8 cellular contexts compared by ENCODE assay signal in genomic region chr6:43774776-43775583, GRCh38. TPM values are rescaled to one million over a fixed set of nuclear protein-coding genes. Genes with fewer than 3 reads are reported as not detected.
A peak's percentile ranks its signal among the peaks of the same experiment; 100 is the strongest.
DNase-seq lines count a peak whose midpoint lies in the region; ATAC-seq and TF ChIP-seq lines count a peak whose summit lies in the region.

No MANE protein-coding gene starts in this region.

- H3K4me3 ChIP-seq in OCI-LY7 (ENCODE audit: low read depth, low read length, poor library complexity, severe bottlenecking) (no peak overlapping the region), neural cell (ENCODE audit: low read length) (no peak overlapping the region), thyroid gland (replicated peaks in 1 of 3) (peak overlapping the region in 2 of 3 donors; percentile 83 to 100)

- H3K9ac ChIP-seq in neural cell (ENCODE audit: low read length): peak overlapping the region; percentile 38

- H3K9me2 ChIP-seq in OCI-LY7 (ENCODE audit: insufficient read depth, low read length) (no peaks in the 10 kb centered on the region), neural cell (ENCODE audit: insufficient read depth, low read length) (no peaks in the 10 kb centered on the region)

- no peak for ATAC-seq in GM19328 (IDR thresholded peaks at IDR 0.05; ENCODE audit: unreplicated experiment)

- H3K4me1 ChIP-seq in OCI-LY7 (ENCODE audit: insufficient read depth, low read length, poor library complexity, severe bottlenecking) (peaks cover 43% of the 10 kb centered on the region), thyroid gland (peaks cover 44 to 52% of the 10 kb centered on the region in 2 donors)

- 20 to 30% methylated on average over 7 to 17 of the region's 17 CpGs for WGBS in thyroid gland, 2 donors

- no peak for TF ChIP-seq EP300 in neural cell (conservative IDR thresholded peaks at IDR 0.05; ENCODE audit: poor library complexity, severe bottlenecking)

- H3K9me3 ChIP-seq in OCI-LY7 (ENCODE audit: low read length) (no peaks in the 10 kb centered on the region), neural cell (ENCODE audit: low read length) (no peaks in the 10 kb centered on the region), thyroid gland (no peaks in the 10 kb centered on the region)

- POLR2A ChIA-PET in OCI-LY7 (lab: Charles Lee): interaction anchor here (0.9 to 1.1 kb wide), 2 partner anchors 99 to 105 kb away, joined by 3 read pairs; no protein-coding TSS in a partner anchor

- TF ChIP-seq CTCF in OCI-LY7 (conservative IDR thresholded peaks at IDR 0.05; ENCODE audit: low read length): peak; percentile 82
- peak; percentile 72 for TF ChIP-seq CTCF in neural cell (IDR thresholded peaks at IDR 0.05; ENCODE audit: poor library complexity, severe bottlenecking)
- peak; percentile 76 to 93 (median 89) for TF ChIP-seq CTCF in thyroid gland (IDR thresholded peaks at IDR 0.05)

- H3K4me2 ChIP-seq in OCI-LY7 (ENCODE audit: low read length) (0 out of 2 replicates have a peak overlapping the region, but pooled peaks have one; percentile 95), neural cell (ENCODE audit: low read length) (no peak overlapping the region)

- H3K36me3 ChIP-seq in OCI-LY7 (ENCODE audit: insufficient read depth, low read length) (peaks cover 29% of the 10 kb centered on the region), neural cell (ENCODE audit: insufficient read depth, low read length) (no peaks in the 10 kb centered on the region), thyroid gland (peaks cover 49 to 61% of the 10 kb centered on the region in 2 donors)

- intact Hi-C loops in OCI-LY7 (cut with micrococcal nuclease; ENCODE audit: unreplicated experiment) (loop anchor here (10.0 kb wide), 1 partner anchor 450 kb away; the partner anchor contains the start of gene SLC29A1), thyroid gland (cut with DNase I) (loop anchor here (5.0 kb wide), 1 partner anchor 227 kb away; no protein-coding TSS in a partner anchor)

- BruUV-seq in OCI-LY7 (replicated peaks; lab: Mats Ljungman, UMichigan): no TSS peak

- H2AFZ ChIP-seq in OCI-LY7 (ENCODE audit: low read length) (no peak overlapping the region), neural cell (ENCODE audit: low read depth, low read length) (peak overlapping the region; percentile 23)

- DNase-seq in AG20443 (ENCODE audit: low spot score) (peak; percentile 93), GM19238 (ENCODE audit: insufficient read length, low spot score) (peak; percentile 83), OCI-LY7 (ENCODE audit: low spot score) (peak; percentile 57), activated T-helper 1 cell treated with Interleukin-2 at 50 U/mL for 16 hours (ENCODE audit: low read depth) (peak; percentile 28), fibroblast of gingiva (ENCODE audit: low read depth) (peak; percentile 74), thyroid gland (peak; percentile 83 to 84)

- peak; percentile 52 for TF ChIP-seq RAD21 in neural cell (conservative IDR thresholded peaks at IDR 0.05)

- CTCF ChIA-PET in OCI-LY7 (lab: Charles Lee; ENCODE audit: unreplicated experiment): no interaction called here

- no peaks in the 10 kb centered on the region for H4K20me1 ChIP-seq in OCI-LY7 (ENCODE audit: insufficient read depth, low read length)
- H4K20me1 ChIP-seq in neural cell (ENCODE audit: insufficient read depth): no peaks in the 10 kb centered on the region

- H3K79me2 ChIP-seq in OCI-LY7 (ENCODE audit: insufficient read depth, low read depth, low read length): no peaks in the 10 kb centered on the region; the same call in 1 of the 2 replicates
- H3K79me2 ChIP-seq in neural cell (replicated peaks; ENCODE audit: insufficient read depth, low read length): peaks cover 13% of the 10 kb centered on the region

- peaks cover 27% of the 10 kb centered on the region for H3K27me3 ChIP-seq in neural cell (ENCODE audit: insufficient read depth, low read depth, low read length)
- no peaks in the 10 kb centered on the region for H3K27me3 ChIP-seq in thyroid gland

- no peaks in the 10 kb centered on the region for H3F3A ChIP-seq in neural cell (ENCODE audit: insufficient read depth, low read length, poor library complexity, severe bottlenecking)

- H3K27ac ChIP-seq in OCI-LY7 (ENCODE audit: low read depth, low read length, poor library complexity, severe bottlenecking): no peak overlapping the region
- no peak overlapping the region for H3K27ac ChIP-seq in neural cell (ENCODE audit: low read length)
- peak overlapping the region; percentile 93 to 98 (median 93) for H3K27ac ChIP-seq in thyroid gland

- TF ChIP-seq POLR2A in thyroid gland (IDR thresholded peaks at IDR 0.05): peak in 1 of 2 donors; percentile 73

TF ChIP-seq in neural cell, 6 proteins besides CTCF, POLR2A, EP300 and RAD21:
- TF ChIP-seq POLR2AphosphoS5 (IDR thresholded peaks at IDR 0.05) (no peak), REST (IDR thresholded peaks at IDR 0.05; ENCODE audit: borderline replicate concordance) (no peak), MXI1 (conservative IDR thresholded peaks at IDR 0.05; ENCODE audit: poor library complexity, severe bottlenecking) (no peak), SMC3 (conservative IDR thresholded peaks at IDR 0.05; ENCODE audit: poor library complexity) (peak; percentile 69)

RNA-seq across cellular contexts. Expression of gene VEGFA, which starts 5.0 kb away (rescaled TPM):
- total RNA-seq in OCI-LY7 (2014; rRNA removed; shearing (Covaris generic)): 59.7 and 66.3 TPM in 2 replicates
- total RNA-seq in OCI-LY7 (2022) (64.5 and 88.5 TPM in 2 replicates), thyroid gland (1,000 to 10,000 TPM in 1 of 4 donors, 100 to 1,000 TPM in 3; 510 to 1,437 (median 630) TPM)
- polyA plus RNA-seq in neural cell: 7.3 and 7.4 TPM in 2 replicates
- 4.1 and 4.9 TPM in 2 replicates for polyA minus RNA-seq in neural cell

Comparison
In these comparisons a context has a peak if more than half of its experiments do, and no peak if none do; other contexts are left out.
1. DNase-seq: peak in every context shown above with its lines; median percentile 93 in AG20443; 84 in thyroid gland; 83 in GM19238; 74 in fibroblast of gingiva; 57 in OCI-LY7; 28 in activated T-helper 1 cell treated with Interleukin-2 at 50 U/mL for 16 hours.
2. H3K27ac ChIP-seq: peak in thyroid gland (3 of 3); none in OCI-LY7 (single experiment) and neural cell (single experiment).
3. H3K4me3 ChIP-seq: peak in thyroid gland (2 of 3); none in OCI-LY7 (single experiment) and neural cell (single experiment).
4. RNA of gene VEGFA, which starts 5.0 kb away (total RNA-seq): 510 to 1,437 TPM in thyroid gland; 59.7 to 88.5 TPM in OCI-LY7; every median in the first group is over 4 times any median in the second.
5. Peak in every context shown above with its lines, with median percentiles within 50 percentile points of each other: CTCF ChIP-seq.